8 cellular contexts compared by ENCODE assay signal in the genomic region with DNA sequence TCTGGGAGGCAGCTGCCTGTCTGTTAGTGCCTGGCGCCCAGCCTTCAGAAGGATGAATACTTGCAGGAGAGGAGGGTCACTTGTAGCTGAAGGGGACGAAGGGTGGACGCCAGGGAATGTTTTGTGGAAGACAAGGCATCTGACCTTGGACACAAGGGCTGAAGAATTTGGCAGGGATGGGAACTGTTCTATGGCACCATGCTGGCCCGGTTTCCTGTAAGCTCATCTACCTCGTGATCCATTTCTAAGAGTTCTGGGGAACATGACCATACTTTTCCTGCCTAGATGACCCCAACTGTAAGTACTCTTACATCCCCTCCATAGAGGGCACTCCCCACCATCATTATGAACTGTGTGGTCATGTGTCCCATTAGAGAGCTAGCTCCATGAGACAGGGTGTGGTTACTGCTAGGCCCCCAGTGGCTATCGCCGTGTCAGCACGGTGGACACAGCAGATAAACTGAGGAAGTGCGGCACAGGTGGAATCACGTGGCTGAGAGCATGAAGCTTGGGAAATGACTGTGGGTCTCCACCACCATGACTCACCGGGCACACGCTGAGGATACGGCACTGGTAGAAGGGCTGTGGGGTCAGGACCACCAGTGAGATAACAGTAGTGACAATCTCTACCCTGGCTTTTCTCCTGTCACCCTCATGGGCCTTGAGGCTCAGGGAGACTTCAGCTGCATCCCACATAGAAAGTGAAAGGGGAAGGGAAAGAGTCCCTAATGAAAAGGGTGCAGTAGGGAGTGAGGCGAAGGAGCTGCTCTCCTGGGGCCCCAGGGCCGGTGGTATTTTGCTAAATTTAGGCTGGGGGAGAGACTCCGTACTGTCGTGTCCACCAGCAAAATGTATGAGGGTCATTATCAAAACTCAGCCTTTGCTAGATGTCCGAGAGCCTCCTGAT.
DNase-seq lines count a peak whose midpoint lies in the region; ATAC-seq and TF ChIP-seq lines count a peak whose summit lies in the region.

No MANE protein-coding gene starts in this region.

- no peak overlapping the region for H2AFZ ChIP-seq in trophoblast cell (ENCODE audit: insufficient read depth, low read length, poor library complexity)

- peak overlapping the region; percentile 64 for H3K4me3 Mint-ChIP-seq in activated naive CD8-positive, alpha-beta T cell treated with anti-CD3 and anti-CD28 coated beads, Interleukin-2, amount 50 U/mL, for 24 hours

- H3K9me3 Mint-ChIP-seq in activated naive CD8-positive, alpha-beta T cell treated with anti-CD3 and anti-CD28 coated beads, Interleukin-2, amount 50 U/mL, for 24 hours = peaks cover 12% of the 10 kb centered on the region

- H4K12ac ChIP-seq in trophoblast cell (ENCODE audit: low read depth, low read length) = no peak overlapping the region

- H3K9me3 ChIP-seq in gastrocnemius medialis (no peaks in the 10 kb centered on the region), trophoblast cell (ENCODE audit: insufficient read depth, low read depth, low read length) (no peaks in the 10 kb centered on the region)

- H3K79me1 ChIP-seq in trophoblast cell (ENCODE audit: low read length) = no peaks in the 10 kb centered on the region

- H2BK120ac ChIP-seq in trophoblast cell (ENCODE audit: insufficient read depth, low read length, poor library complexity) = no peak overlapping the region

- H3K4me1 ChIP-seq in gastrocnemius medialis = peaks cover 41 to 45% of the 10 kb centered on the region in 2 donors
- no peaks in the 10 kb centered on the region for H3K4me1 ChIP-seq in trophoblast cell (ENCODE audit: control insufficient read depth in 1 of 2, insufficient read depth in 2 of 2, low read length in 2 of 2)

- no CpG with 5 or more reads among the region's 18 CpGs for WGBS in trophoblast cell (ENCODE audit: extremely low coverage, insufficient coverage, insufficient read length)

- no peak for TF ChIP-seq CTCF in gastrocnemius medialis (IDR thresholded peaks at IDR 0.05 in 4 of 5, conservative IDR thresholded peaks at IDR 0.05 in 1 of 5)

- H2AK5ac ChIP-seq in trophoblast cell (ENCODE audit: low read length) = no peak overlapping the region

- H3K14ac ChIP-seq in trophoblast cell (ENCODE audit: low read length) = no peak overlapping the region

- H2BK12ac ChIP-seq in trophoblast cell (ENCODE audit: low read length) = no peak overlapping the region

- no peak overlapping the region for H3K9ac ChIP-seq in trophoblast cell (ENCODE audit: low read length)

- no peaks in the 10 kb centered on the region for H3K27me3 Mint-ChIP-seq in activated naive CD8-positive, alpha-beta T cell treated with anti-CD3 and anti-CD28 coated beads, Interleukin-2, amount 50 U/mL, for 24 hours

- H4K91ac ChIP-seq in trophoblast cell (ENCODE audit: low read depth, low read length) = no peak overlapping the region

- no peak overlapping the region for H3K4ac ChIP-seq in trophoblast cell (ENCODE audit: low read depth, low read length)

- H4K8ac ChIP-seq in trophoblast cell (ENCODE audit: low read depth, low read length) = no peak overlapping the region

- no peak overlapping the region for H3K4me2 ChIP-seq in trophoblast cell (ENCODE audit: low read length)

- no peak overlapping the region for H3K23ac ChIP-seq in trophoblast cell (ENCODE audit: low read length)

- H3K18ac ChIP-seq in trophoblast cell (ENCODE audit: low read length) = no peak overlapping the region

- H3K36me3 ChIP-seq in gastrocnemius medialis (peaks cover 0 to 23% of the 10 kb centered on the region in 2 donors), trophoblast cell (ENCODE audit: control insufficient read depth in 1 of 2, insufficient read depth in 2 of 2, low read length in 2 of 2) (peaks cover 19 to 28% of the 10 kb centered on the region in 2 experiments)

- H3K27me3 ChIP-seq in gastrocnemius medialis = no peaks in the 10 kb centered on the region
- H3K27me3 ChIP-seq in trophoblast cell (ENCODE audit: insufficient read depth, low read length) = no peaks in the 10 kb centered on the region

- peak overlapping the region; percentile 47 to 69 (median 60) for H3K27ac ChIP-seq in gastrocnemius medialis
- H3K27ac ChIP-seq in trophoblast cell (ENCODE audit: low read depth, low read length) = no peak overlapping the region

- H2BK5ac ChIP-seq in trophoblast cell (ENCODE audit: low read depth, low read length, poor library complexity) = no peak overlapping the region

- ATAC-seq in GM18907 (IDR thresholded peaks at IDR 0.05; ENCODE audit: unreplicated experiment) (peak; percentile 44), HG02852 (IDR thresholded peaks at IDR 0.05; ENCODE audit: unreplicated experiment) (peak; percentile 36), gastrocnemius medialis (no peak)
- ATAC-seq in activated naive CD8-positive, alpha-beta T cell treated with anti-CD3 and anti-CD28 coated beads, Interleukin-2, amount 50 U/mL, for 24 hours = peak; percentile 65

- DNase-seq in activated naive CD8-positive, alpha-beta T cell treated with anti-CD3 and anti-CD28 coated beads, Interleukin-2, amount 50 U/mL, for 24 hours = no peak
- no peak for DNase-seq in gastrocnemius medialis
- no peak for DNase-seq in trophoblast cell
- no peak for DNase-seq in DMS153 (lab: John Stamatoyannopoulos, UW)
- no peak for DNase-seq in amniotic stem cell (lab: John Stamatoyannopoulos, UW)
- no peak for DNase-seq in GM19240 (ENCODE audit: insufficient read length, low spot score)

- H3K4me1 Mint-ChIP-seq in activated naive CD8-positive, alpha-beta T cell treated with anti-CD3 and anti-CD28 coated beads, Interleukin-2, amount 50 U/mL, for 24 hours = peaks cover 26% of the 10 kb centered on the region

- TF ChIP-seq POLR2A in gastrocnemius medialis (IDR thresholded peaks at IDR 0.05) = no peak

- in situ Hi-C loops in gastrocnemius medialis (cut with MboI; ENCODE audit: low sequenced_read_pairs in 4 of 4) = loop anchor here in 3 of 4 donors (10.0 to 25.0 kb wide), 2 partner anchors 748 to 750 kb away; no protein-coding TSS in a partner anchor

- peak overlapping the region; percentile 86 for H3K27ac Mint-ChIP-seq in activated naive CD8-positive, alpha-beta T cell treated with anti-CD3 and anti-CD28 coated beads, Interleukin-2, amount 50 U/mL, for 24 hours

- H3K4me3 ChIP-seq in gastrocnemius medialis (peak overlapping the region in 1 of 4 donors; percentile 13), trophoblast cell (ENCODE audit: low read depth, low read length) (no peak overlapping the region)

- no peaks in the 10 kb centered on the region for H3K79me2 ChIP-seq in trophoblast cell (ENCODE audit: control insufficient read depth, insufficient read depth, low read length, poor library complexity)

- intact Hi-C loops in gastrocnemius medialis (cut with DNase I; ENCODE audit: low total_unique reads) = loop anchor here (5.0 kb wide), 1 partner anchor 122 kb away; no protein-coding TSS in a partner anchor

- peaks cover 33% of the 10 kb centered on the region for H3K36me3 Mint-ChIP-seq in activated naive CD8-positive, alpha-beta T cell treated with anti-CD3 and anti-CD28 coated beads, Interleukin-2, amount 50 U/mL, for 24 hours (ENCODE audit: low read depth)

Comparison
In these comparisons a context has a peak if more than half of its experiments do, and no peak if none do; other contexts are left out.
1. ATAC-seq: peak in GM18907 (single experiment), HG02852 (single experiment) and activated naive CD8-positive, alpha-beta T cell treated with anti-CD3 and anti-CD28 coated beads, Interleukin-2, amount 50 U/mL, for 24 hours (single experiment); none in gastrocnemius medialis (0 of 2).